ENCODE assay signal across 14 cellular contexts in genomic region chrX:68940601-68941000, GRCh38.
"Had no signal": no experiment of that assay in that cellular context is flagged by ENCODE, and none has a peak within 500 bp of the region (broad histone marks: within the 10 kb centered on the region; RNA-seq: fewer than 3 reads in every experiment).

No MANE protein-coding gene starts in this region.

- H3K27ac Mint-ChIP-seq: activated T-helper 2 cell treated with anti-CD3 and anti-CD28 coated beads, Interferon-gamma antibody, Interleukin-2, Interleukin-4, amounts not matched to agents 10 μg/mL and 5 μg/mL and 100 μg/mL, durations not matched to agents 14 hours and 24 hours and 36 hours; T-helper 1 cell treated with Interleukin-12 subunit alpha and Interleukin-12 subunit beta and Interleukin-4 antibody, amounts not matched to agents 30 μg/mL and 1 μg/mL, for 36 hours; WTC11 had no signal

- H3K27ac ChIP-seq: adrenal gland, brain microvascular endothelial cell, left lung, upper lobe of left lung had no signal

- H3K4me3 ChIP-seq: adrenal gland, left lung, upper lobe of left lung had no signal

- H3K9me3 Mint-ChIP-seq: activated T-helper 2 cell treated with anti-CD3 and anti-CD28 coated beads, Interferon-gamma antibody, Interleukin-2, Interleukin-4, amounts not matched to agents 10 μg/mL and 5 μg/mL and 100 μg/mL, durations not matched to agents 14 hours and 24 hours and 36 hours; T-helper 1 cell treated with Interleukin-12 subunit alpha and Interleukin-12 subunit beta and Interleukin-4 antibody, amounts not matched to agents 30 μg/mL and 1 μg/mL, for 36 hours; WTC11 had no signal

- DNase-seq: activated CD4-positive, alpha-beta T cell treated with anti-CD3 and anti-CD28 coated beads for 48 hours; activated naive CD4-positive, alpha-beta T cell treated with anti-CD3 and anti-CD28 coated beads, Interleukin-2, amount 50 U/mL, for 16 hours; brain microvascular endothelial cell; foreskin melanocyte; left lung; right cardiac atrium; SK-N-SH; stimulated activated CD4-positive, alpha-beta T cell treated with anti-CD3 and anti-CD28 coated beads, Interleukin-2, amount 100 ng/mL, for 24 hours; stimulated activated naive CD4-positive, alpha-beta T cell treated with Interleukin-2 at 50 U/mL for 16 hours had no signal

- H3K4me1 ChIP-seq: left lung had no signal

- H3K9me3 ChIP-seq: adrenal gland, left lung, SK-N-SH, upper lobe of left lung had no signal

- H3K36me3 Mint-ChIP-seq: WTC11 had no signal

- H3K36me3 ChIP-seq: adrenal gland, brain microvascular endothelial cell, left lung, upper lobe of left lung had no signal

- H3K4me3 Mint-ChIP-seq: T-helper 1 cell treated with Interleukin-12 subunit alpha and Interleukin-12 subunit beta and Interleukin-4 antibody, amounts not matched to agents 30 μg/mL and 1 μg/mL, for 36 hours; WTC11 had no signal
